Comparison of ENCODE assay signal across 18 cellular contexts in genomic region chr10:4108693-4109092, GRCh38.
"Had no signal": no experiment of that assay in that cellular context is flagged by ENCODE, and none has a peak within 500 bp of the region (broad histone marks: within the 10 kb centered on the region; RNA-seq: fewer than 3 reads in every experiment).

No MANE protein-coding gene starts in this region.

- H3K9me3 Mint-ChIP-seq: activated naive CD4-positive, alpha-beta T cell treated with anti-CD3 and anti-CD28 coated beads, Interleukin-2, amount 50 U/mL, for 24 hours; central memory CD8-positive, alpha-beta T cell; effector memory CD8-positive, alpha-beta T cell had no signal

- H3K27ac Mint-ChIP-seq: activated naive CD4-positive, alpha-beta T cell treated with anti-CD3 and anti-CD28 coated beads, Interleukin-2, amount 50 U/mL, for 24 hours; effector memory CD8-positive, alpha-beta T cell; T-helper 1 cell treated with Interleukin-12 subunit alpha and Interleukin-12 subunit beta and Interleukin-4 antibody, amounts not matched to agents 30 μg/mL and 1 μg/mL, for 36 hours had no signal

- H3K36me3 ChIP-seq: left lung, right lobe of liver, upper lobe of right lung had no signal

- H3K4me1 ChIP-seq: body of pancreas, left lung, psoas muscle, right lobe of liver, upper lobe of right lung had no signal

- H3K4me3 ChIP-seq: body of pancreas, left lung, psoas muscle, right lobe of liver, upper lobe of right lung had no signal

- H3K27ac ChIP-seq: body of pancreas, left lung, psoas muscle, right lobe of liver, upper lobe of right lung had no signal

- H3K27me3 ChIP-seq: body of pancreas, left lung, right lobe of liver, upper lobe of right lung had no signal

- DNase-seq: activated CD4-positive, alpha-beta T cell treated with anti-CD3 and anti-CD28 coated beads, Interleukin-2, amount 50 U/mL, for 4 hours; activated effector memory CD4-positive, alpha-beta T cell treated with Interleukin-2 at 50 U/mL for 16 hours; activated T-cell treated with anti-CD3 and anti-CD28 coated beads, Interleukin-2, amount 50 U/mL, for 1 hour; amniotic stem cell; body of pancreas; cortex of kidney; effector memory CD8-positive, alpha-beta T cell; left lung; mesendoderm; psoas muscle; right lobe of liver; stimulated activated CD4-positive, alpha-beta T cell treated with anti-CD3 and anti-CD28 coated beads, Interleukin-2, amount 100 ng/mL, for 24 hours; stimulated activated naive CD8-positive, alpha-beta T cell treated with anti-CD3 and anti-CD28 coated beads, Interleukin-15, Interleukin-2, amounts not matched to agents 100 U/mL and 50 U/mL, for 24 hours; upper lobe of right lung had no signal

- H3K27me3 Mint-ChIP-seq: activated naive CD4-positive, alpha-beta T cell treated with anti-CD3 and anti-CD28 coated beads, Interleukin-2, amount 50 U/mL, for 24 hours; central memory CD8-positive, alpha-beta T cell; effector memory CD8-positive, alpha-beta T cell had no signal

- H3K36me3 Mint-ChIP-seq: activated naive CD4-positive, alpha-beta T cell treated with anti-CD3 and anti-CD28 coated beads, Interleukin-2, amount 50 U/mL, for 24 hours had no signal

- H3K4me1 Mint-ChIP-seq: activated naive CD4-positive, alpha-beta T cell treated with anti-CD3 and anti-CD28 coated beads, Interleukin-2, amount 50 U/mL, for 24 hours had no signal

- H3K9me3 ChIP-seq: body of pancreas, left lung, psoas muscle, right lobe of liver, upper lobe of right lung had no signal

- ATAC-seq: body of pancreas; effector memory CD8-positive, alpha-beta T cell; esophagus mucosa; left lung; psoas muscle; right lobe of liver; stimulated activated naive CD8-positive, alpha-beta T cell treated with anti-CD3 and anti-CD28 coated beads, Interleukin-15, Interleukin-2, amounts not matched to agents 100 U/mL and 50 U/mL, for 24 hours; upper lobe of right lung had no signal

- H3K4me3 Mint-ChIP-seq: activated naive CD4-positive, alpha-beta T cell treated with anti-CD3 and anti-CD28 coated beads, Interleukin-2, amount 50 U/mL, for 24 hours; central memory CD8-positive, alpha-beta T cell; effector memory CD8-positive, alpha-beta T cell; T-helper 1 cell treated with Interleukin-12 subunit alpha and Interleukin-12 subunit beta and Interleukin-4 antibody, amounts not matched to agents 30 μg/mL and 1 μg/mL, for 36 hours had no signal
